In the genomic region with DNA sequence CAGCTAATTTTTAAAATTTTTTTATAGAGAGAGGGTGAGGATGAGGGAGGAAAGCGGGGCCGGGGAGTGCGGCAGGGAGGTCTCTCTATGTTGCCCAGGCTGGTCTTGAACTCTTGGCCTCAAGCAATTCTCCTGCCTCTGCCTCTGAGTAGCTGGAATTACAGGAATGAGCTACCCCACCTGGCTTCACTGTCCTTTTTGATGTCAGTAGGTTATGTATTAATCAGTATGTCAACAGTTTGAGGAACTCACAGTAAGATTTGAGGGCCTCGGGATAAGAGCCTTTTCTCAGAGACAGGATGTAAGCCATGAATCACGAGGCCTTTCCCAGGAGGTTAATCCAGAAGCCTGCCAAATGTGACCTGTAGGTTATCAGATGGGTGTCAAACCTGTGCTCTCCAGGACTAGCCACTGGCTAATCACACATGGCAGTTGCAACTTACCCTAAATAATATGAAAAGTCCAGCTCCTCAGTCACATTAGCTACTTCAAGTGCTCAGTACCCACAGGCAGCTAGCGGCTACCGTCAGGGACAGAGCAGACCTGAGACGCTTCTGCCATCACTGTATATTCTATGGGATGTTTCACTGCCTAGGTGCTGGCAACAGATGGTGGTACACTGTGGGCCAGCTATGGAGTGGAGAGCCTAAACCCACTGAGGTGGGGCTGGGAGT, we compare ENCODE assay signal across 18 cellular contexts. TPM values are rescaled to one million over a fixed set of nuclear protein-coding genes. Genes with fewer than 3 reads are reported as not detected.
DNase-seq lines count a peak whose midpoint lies in the region; ATAC-seq, FAIRE-seq and TF ChIP-seq lines count a peak whose summit lies in the region.
"Had no signal": no experiment of that assay in that cellular context is flagged by ENCODE, and none has a peak within 500 bp of the region (broad histone marks: within the 10 kb centered on the region; RNA-seq: fewer than 3 reads in every experiment).

No MANE protein-coding gene starts in this region.

- TF ChIP-seq EP300 in suprapubic skin (IDR thresholded peaks at IDR 0.05): no peak

- no peaks in the 10 kb centered on the region for H3K36me3 ChIP-seq in BLaER1 treated with 17β-estradiol and CSF1 and Interleukin-3, amounts not matched to agents 10 nM and 100 nM
- H3K36me3 ChIP-seq in bronchial epithelial cell (ENCODE audit: control insufficient read depth, insufficient read depth, low read length): no peaks in the 10 kb centered on the region
- H3K36me3 ChIP-seq in lung (ENCODE audit: control insufficient read depth in 2 of 2, insufficient read depth in 2 of 2, low read length in 2 of 2): no peaks in the 10 kb centered on the region
- no peaks in the 10 kb centered on the region for H3K36me3 ChIP-seq in suprapubic skin
- H3K36me3 ChIP-seq: SJCRH30 had no signal

- TF ChIP-seq CTCF in bronchial epithelial cell (IDR thresholded peaks at IDR 0.05; ENCODE audit: insufficient read depth, low read length, severe bottlenecking): no peak
- TF ChIP-seq CTCF in lung (IDR thresholded peaks at IDR 0.05; ENCODE audit: control extremely low read depth, extremely low read depth): no peak
- no peak for TF ChIP-seq CTCF in suprapubic skin (IDR thresholded peaks at IDR 0.05)

- no peaks in the 10 kb centered on the region; a peak in 1 of 22 replicates for H3K27me3 ChIP-seq in BLaER1 treated with 17β-estradiol and CSF1 and Interleukin-3, amounts not matched to agents 10 nM and 100 nM
- H3K27me3 ChIP-seq in bronchial epithelial cell (ENCODE audit: control insufficient read depth, insufficient read depth, low read length): no peaks in the 10 kb centered on the region
- no peaks in the 10 kb centered on the region for H3K27me3 ChIP-seq in lung (ENCODE audit: control insufficient read depth, insufficient read depth)
- peaks cover 48% of the 10 kb centered on the region for H3K27me3 ChIP-seq in suprapubic skin
- H3K27me3 ChIP-seq: SJCRH30 had no signal

- H3K4me3 ChIP-seq in BLaER1 treated with 17β-estradiol and CSF1 and Interleukin-3, amounts not matched to agents 10 nM and 100 nM: no peak overlapping the region
- H3K4me3 ChIP-seq in bronchial epithelial cell (ENCODE audit: low read depth, low read length) (no peak overlapping the region), lung (no peak overlapping the region), suprapubic skin (no peak overlapping the region)
- H3K4me3 ChIP-seq: SJCRH30 had no signal

- H3K4me2 ChIP-seq in BLaER1 treated with 17β-estradiol and CSF1 and Interleukin-3, amounts not matched to agents 10 nM and 100 nM: peak overlapping the region in 9 of 11 experiments; percentile 31 to 62 (median 42); a peak in 17 of 22 replicates

- no peak overlapping the region for H3K9ac ChIP-seq in BLaER1 treated with 17β-estradiol and CSF1 and Interleukin-3, amounts not matched to agents 10 nM and 100 nM

- no peak for TF ChIP-seq POLR2A in suprapubic skin (IDR thresholded peaks at IDR 0.05)

- peaks cover 0 to 28% (median 20%) of the 10 kb centered on the region in 10 experiments; a peak in 15 of 20 replicates for H3K4me1 ChIP-seq in BLaER1 treated with 17β-estradiol and CSF1 and Interleukin-3, amounts not matched to agents 10 nM and 100 nM
- H3K4me1 ChIP-seq in lung (ENCODE audit: control insufficient read depth in 2 of 2, insufficient read depth in 2 of 2, low read length in 2 of 2) (peaks cover 0 to 3% of the 10 kb centered on the region in 2 donors), suprapubic skin (peaks cover 3% of the 10 kb centered on the region)

- H3K9me3 ChIP-seq in BLaER1 treated with 17β-estradiol and CSF1 and Interleukin-3, amounts not matched to agents 10 nM and 100 nM (replicated peaks in 1 of 11): peaks cover 0 to 5% (median 0%) of the 10 kb centered on the region in 11 experiments; a peak in 2 of 22 replicates
- H3K9me3 ChIP-seq in lung (ENCODE audit: control insufficient read depth in 2 of 2, insufficient read depth in 1 of 2, low read length in 1 of 2) (peaks cover 0 to 2% of the 10 kb centered on the region in 2 donors), suprapubic skin (no peaks in the 10 kb centered on the region)
- H3K9me3 ChIP-seq: SJCRH30 had no signal

- WGBS in lung, 2 donors: 73 to 78% methylated on average over 8 of the region's 8 CpGs
- WGBS in suprapubic skin: 59% methylated on average over 5 of the region's 8 CpGs

- ATAC-seq in lung (ENCODE audit: insufficient read depth, low FRiP score) (peak; percentile 30), GM19455 (IDR thresholded peaks at IDR 0.05; ENCODE audit: unreplicated experiment) (no peak)
- ATAC-seq: activated CD8-positive, alpha-beta memory T cell treated with anti-CD3 and anti-CD28 coated beads, Interleukin-2, amount 10 ng/mL, durations not matched to agents 7 days and 5 days had no signal

- FAIRE-seq in bronchial epithelial cell (lab: Jason Lieb, UNC): no peak
- FAIRE-seq: small intestine had no signal

- DNase-seq in HK-2 (ENCODE audit: unreplicated experiment) (peak; percentile 66), bronchial epithelial cell (ENCODE audit: low read depth) (peak; percentile 27), lung (ENCODE audit: low spot score) (peak; percentile 33), cortex of kidney (lab: John Stamatoyannopoulos, UW) (no peak), suprapubic skin (ENCODE audit: low spot score in 2 of 2) (no peak), C1 segment of cervical spinal cord (lab: John Stamatoyannopoulos, UW) (no peak)
- DNase-seq: activated CD4-positive, alpha-beta T cell treated with anti-CD3 and anti-CD28 coated beads for 1 hour; activated CD8-positive, alpha-beta memory T cell treated with anti-CD3 and anti-CD28 coated beads, Interleukin-2, amount 10 ng/mL, durations not matched to agents 7 days and 5 days; activated gamma-delta T cell; amygdala; endodermal cell; Kasumi-1; NCI-H146; SJCRH30; small intestine; T-helper 2 cell had no signal

- H4K20me1 ChIP-seq in BLaER1 treated with 17β-estradiol and CSF1 and Interleukin-3, amounts not matched to agents 10 nM and 100 nM: no peaks in the 10 kb centered on the region

- no peak overlapping the region for H3K27ac ChIP-seq in BLaER1 treated with 17β-estradiol and CSF1 and Interleukin-3, amounts not matched to agents 10 nM and 100 nM
- H3K27ac ChIP-seq in lung (ENCODE audit: low read depth in 1 of 2, low read length in 1 of 2) (no peak overlapping the region), suprapubic skin (no peak overlapping the region)
- H3K27ac ChIP-seq: SJCRH30 had no signal

RNA-seq across cellular contexts. Expression of a gene that starts 33.1 kb away (rescaled TPM):
- total RNA-seq in bronchial epithelial cell: not detected in 2 replicates
- total RNA-seq in lung: under 1 TPM in 1 of 2 donors, not detected in 1; 0.09 TPM
- polyA plus RNA-seq in lung: under 1 TPM in 1 of 2 donors, not detected in 1; under 0.01 TPM
- under 1 TPM in 2 of 4 donors, not detected in 2; 0.21 to 0.38 TPM for total RNA-seq in suprapubic skin
- total RNA-seq: activated CD8-positive, alpha-beta memory T cell treated with anti-CD3 and anti-CD28 coated beads, Interleukin-2, amount 10 ng/mL, durations not matched to agents 7 days and 5 days; SJCRH30 had no signal

RNA-seq across cellular contexts. Expression of a gene that starts 46.0 kb away (rescaled TPM):
- 46.9 and 48.7 TPM in 2 replicates for total RNA-seq in bronchial epithelial cell
- 10 to 100 TPM; 32.2 to 42.0 TPM for total RNA-seq in lung
- 10 to 100 TPM; 24.6 to 50.5 TPM for polyA plus RNA-seq in lung
- total RNA-seq in suprapubic skin: 10 to 100 TPM; 32.5 to 56.9 (median 42.7) TPM

Comparison
In these comparisons a context has a peak if more than half of its experiments do, and no peak if none do; other contexts are left out.
1. DNase-seq: peak in HK-2 (single experiment), bronchial epithelial cell (single experiment) and lung (single experiment); none in cortex of kidney (single experiment), suprapubic skin (0 of 2) and C1 segment of cervical spinal cord (0 of 14).